15 cellular contexts compared by ENCODE assay signal in genomic region chr5:138028262-138028976, GRCh38. TPM values are rescaled to one million over a fixed set of nuclear protein-coding genes. Genes with fewer than 3 reads are reported as not detected.
"Had no signal": no experiment of that assay in that cellular context is flagged by ENCODE, and none has a peak within 500 bp of the region (broad histone marks: within the 10 kb centered on the region; RNA-seq: fewer than 3 reads in every experiment).

No MANE protein-coding gene starts in this region.

RNA-seq across cellular contexts. Expression of gene WNT8A, which starts 55.4 kb away (rescaled TPM):
- total RNA-seq: activated CD4-positive, alpha-beta T cell treated with anti-CD3 and anti-CD28 coated beads, Interleukin-2, amount 10 ng/mL, durations not matched to agents 7 days and 5 days; activated CD8-positive, alpha-beta memory T cell treated with anti-CD3 and anti-CD28 coated beads for 36 hours; ascending aorta; breast epithelium; cerebellum; dermis blood vessel endothelial cell; fibroblast of lung; left ventricle myocardium superior; mucosa of gallbladder; occipital lobe; posterior vena cava; right atrium auricular region; skeletal muscle tissue; T-helper 2 cell treated with Interferon-gamma antibody and Interleukin-4, amounts not matched to agents 100 ng/mL and 5 ng/mL, for 36 hours; transverse colon had no signal
- polyA plus RNA-seq: fibroblast of lung had no signal
